Comparison of ENCODE assay signal across 23 cellular contexts in genomic region chr4:187417761-187418160, GRCh38.
A peak's percentile ranks its signal among the peaks of the same experiment; 100 is the strongest.
DNase-seq lines count a peak whose midpoint lies in the region; ATAC-seq and TF ChIP-seq lines count a peak whose summit lies in the region.
"Had no signal": no experiment of that assay in that cellular context is flagged by ENCODE, and none has a peak within 500 bp of the region (broad histone marks: within the 10 kb centered on the region; RNA-seq: fewer than 3 reads in every experiment).

No MANE protein-coding gene starts in this region.

- H3K27me3 ChIP-seq in breast epithelium (no peaks in the 10 kb centered on the region), adipocyte (replicated peaks; ENCODE audit: control insufficient read depth, insufficient read depth, low read length) (no peaks in the 10 kb centered on the region)
- H3K27me3 ChIP-seq: MG63 had no signal

- no peaks in the 10 kb centered on the region for H3K36me3 ChIP-seq in breast epithelium
- H3K36me3 ChIP-seq in adipocyte (ENCODE audit: control insufficient read depth, insufficient read depth, low read length, severe bottlenecking): no peaks in the 10 kb centered on the region
- H3K36me3 ChIP-seq: MG63 had no signal

- H3K4me3 Mint-ChIP-seq in MCF 10A (ENCODE audit: unreplicated experiment): no peak overlapping the region
- no peak overlapping the region for H3K4me3 Mint-ChIP-seq in T-helper 2 cell treated with Interferon-gamma antibody and Interleukin-4, amounts not matched to agents 5 μg/mL and 100 μg/mL, for 36 hours

- peaks cover 5% of the 10 kb centered on the region for H3K4me1 Mint-ChIP-seq in MCF 10A (ENCODE audit: insufficient read depth, unreplicated experiment)
- H3K4me1 Mint-ChIP-seq in T-helper 2 cell treated with Interferon-gamma antibody and Interleukin-4, amounts not matched to agents 5 μg/mL and 100 μg/mL, for 36 hours (ENCODE audit: low read depth): no peaks in the 10 kb centered on the region

- no TSS peak for BruUV-seq in MCF 10A (replicated peaks; lab: Mats Ljungman, UMichigan)

- H3K9me3 ChIP-seq in breast epithelium (no peaks in the 10 kb centered on the region), adipocyte (ENCODE audit: control insufficient read depth, low read length) (peaks cover 12% of the 10 kb centered on the region)
- H3K9me3 ChIP-seq: MG63 had no signal

- CTCF ChIA-PET in MCF 10A (lab: Yijun Ruan, JAX): interaction anchor here (0.7 to 1.2 kb wide), 2 partner anchors 693 to 748 kb away, joined by 3 to 4 read pairs; no protein-coding TSS in a partner anchor

- no peak for ATAC-seq in GM18520 (IDR thresholded peaks at IDR 0.05; ENCODE audit: unreplicated experiment)
- ATAC-seq: HepG2, K562, PC-3 had no signal

- no peak overlapping the region for H3K4me3 ChIP-seq in breast epithelium
- H3K4me3 ChIP-seq in adipocyte (ENCODE audit: low read length): no peak overlapping the region
- H3K4me3 ChIP-seq in fibroblast of villous mesenchyme (ENCODE audit: low read depth, low read length): no peak overlapping the region
- H3K4me3 ChIP-seq: K562, MG63 had no signal

- no peak for TF ChIP-seq POLR2A in breast epithelium (IDR thresholded peaks at IDR 0.05)

- no peak overlapping the region for H3K9ac ChIP-seq in adipocyte (ENCODE audit: low read length)

- H3K27ac Mint-ChIP-seq in MCF 10A (ENCODE audit: low read depth, unreplicated experiment): peak overlapping the region; percentile 78
- no peak overlapping the region for H3K27ac Mint-ChIP-seq in T-helper 2 cell treated with Interferon-gamma antibody and Interleukin-4, amounts not matched to agents 5 μg/mL and 100 μg/mL, for 36 hours

- DNase-seq in MCF 10A (ENCODE audit: unreplicated experiment): peak; percentile 58
- DNase-seq in breast epithelium (ENCODE audit: low spot score in 2 of 2): no peak
- peak; percentile 32 for DNase-seq in adipocyte (ENCODE audit: low read depth)
- peak; percentile 71 for DNase-seq in fibroblast of villous mesenchyme (ENCODE audit: low read depth)
- no peak for DNase-seq in T-helper 2 cell treated with Interferon-gamma antibody and Interleukin-4, amounts not matched to agents 5 μg/mL and 100 μg/mL, for 36 hours (ENCODE audit: low spot score)
- DNase-seq in NCI-H2107 (lab: John Stamatoyannopoulos, UW): no peak
- DNase-seq in AG08395 (ENCODE audit: low spot score): no peak
- DNase-seq: 8988T, ACHN, Calu3, DMS153, DND-41, Kasumi-1, MG63, NCI-H1417, NCI-H1694, NCI-H524, NCI-H774, PC-3, SHP77 had no signal

- H3K27ac ChIP-seq in breast epithelium: no peak overlapping the region

- POLR2A ChIA-PET in MCF 10A (lab: Yijun Ruan, JAX): interaction anchor here (0.5 to 1.4 kb wide), 5 partner anchors 8 to 692 kb away, joined by 3 to 4 read pairs (median 3); no protein-coding TSS in a partner anchor

- H3K4me1 ChIP-seq in breast epithelium: no peaks in the 10 kb centered on the region
- H3K4me1 ChIP-seq in adipocyte (ENCODE audit: control insufficient read depth, insufficient read depth, low read length): peaks cover 5% of the 10 kb centered on the region

- H3K27me3 Mint-ChIP-seq in MCF 10A (ENCODE audit: insufficient read depth, unreplicated experiment): no peaks in the 10 kb centered on the region
- H3K27me3 Mint-ChIP-seq in T-helper 2 cell treated with Interferon-gamma antibody and Interleukin-4, amounts not matched to agents 5 μg/mL and 100 μg/mL, for 36 hours (ENCODE audit: low read depth): no peaks in the 10 kb centered on the region

- TF ChIP-seq CTCF in MCF 10A (IDR thresholded peaks at IDR 0.05; ENCODE audit: unreplicated experiment) (no peak), breast epithelium (IDR thresholded peaks at IDR 0.05) (no peak), fibroblast of villous mesenchyme (IDR thresholded peaks at IDR 0.05; ENCODE audit: insufficient read depth, low read depth, low read length) (no peak)

- intact Hi-C loops in MCF 10A (cut with micrococcal nuclease) (no loop called here), breast epithelium (cut with DNase I; ENCODE audit: low total_unique reads) (loop anchor here (10.0 kb wide), 1 partner anchor 433 kb away; no protein-coding TSS in a partner anchor)

- H3K9me3 Mint-ChIP-seq in MCF 10A (ENCODE audit: unreplicated experiment): no peaks in the 10 kb centered on the region
- peaks cover 35% of the 10 kb centered on the region for H3K9me3 Mint-ChIP-seq in T-helper 2 cell treated with Interferon-gamma antibody and Interleukin-4, amounts not matched to agents 5 μg/mL and 100 μg/mL, for 36 hours

- no peaks in the 10 kb centered on the region for H3K36me3 Mint-ChIP-seq in MCF 10A (ENCODE audit: insufficient read depth, unreplicated experiment)
- H3K36me3 Mint-ChIP-seq in T-helper 2 cell treated with Interferon-gamma antibody and Interleukin-4, amounts not matched to agents 5 μg/mL and 100 μg/mL, for 36 hours (ENCODE audit: low read depth): peaks cover 2% of the 10 kb centered on the region

Comparison
In these comparisons a context has a peak if more than half of its experiments do, and no peak if none do; other contexts are left out.
1. DNase-seq: peak in MCF 10A (single experiment), adipocyte (single experiment) and fibroblast of villous mesenchyme (single experiment); none in breast epithelium (0 of 2), T-helper 2 cell treated with Interferon-gamma antibody and Interleukin-4, amounts not matched to agents 5 μg/mL and 100 μg/mL, for 36 hours (single experiment), NCI-H2107 (single experiment) and AG08395 (single experiment).